Comparison of ENCODE assay signal across 9 cellular contexts in the genomic region with DNA sequence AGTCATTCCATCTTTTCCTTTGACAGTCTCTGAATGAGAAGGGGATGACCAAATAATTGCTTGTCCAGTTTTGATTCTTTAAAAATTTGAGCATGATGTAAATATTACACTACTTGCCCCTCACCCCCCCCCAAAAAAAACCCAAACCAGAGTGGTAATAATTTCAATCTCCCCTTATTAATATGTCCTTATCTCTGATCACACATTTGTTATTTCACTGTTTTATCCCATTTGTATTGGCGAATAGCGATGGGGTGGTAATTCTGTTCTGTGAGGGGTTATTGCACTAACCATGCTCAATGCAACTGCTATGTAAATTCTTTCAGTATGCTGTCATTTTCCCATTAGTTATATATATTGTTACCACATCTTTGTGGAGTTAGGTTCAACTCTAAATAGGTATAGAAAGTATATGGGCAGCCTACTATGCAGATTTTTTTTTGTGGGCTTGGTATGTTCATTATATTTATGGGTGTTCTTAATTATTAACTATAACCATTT. TPM values are rescaled to one million over a fixed set of nuclear protein-coding genes. Genes with fewer than 3 reads are reported as not detected.
DNase-seq lines count a peak whose midpoint lies in the region; ATAC-seq and FAIRE-seq lines count a peak whose summit lies in the region.
"Had no signal": no experiment of that assay in that cellular context is flagged by ENCODE, and none has a peak within 500 bp of the region (broad histone marks: within the 10 kb centered on the region; RNA-seq: fewer than 3 reads in every experiment).

No MANE protein-coding gene starts in this region.

- H3K36me3 ChIP-seq in subcutaneous abdominal adipose tissue (ENCODE audit: control insufficient read depth in 5 of 5, insufficient read depth in 5 of 5, low read length in 5 of 5), result no peaks in the 10 kb centered on the region

- H3K27ac ChIP-seq in subcutaneous abdominal adipose tissue (ENCODE audit: low read depth, low read length), result peak overlapping the region; percentile 91

- H3K4me3 ChIP-seq in subcutaneous abdominal adipose tissue (ENCODE audit: low read depth in 1 of 5, low read length in 5 of 5), result peak overlapping the region; percentile 77 to 89 (median 84)

- peak overlapping the region; percentile 44 to 95 (median 90) for H3K9ac ChIP-seq in subcutaneous abdominal adipose tissue (ENCODE audit: low read length in 5 of 5)

- CTCF ChIA-PET in activated CD4-positive, alpha-beta T cell treated with anti-CD3 and anti-CD28 coated beads for 36 hours (lab: Charles Lee), result no interaction called here

- peaks cover 13% of the 10 kb centered on the region for H3K4me1 Mint-ChIP-seq in activated CD4-positive, alpha-beta T cell treated with anti-CD3 and anti-CD28 coated beads for 36 hours
- peaks cover 21% of the 10 kb centered on the region for H3K4me1 Mint-ChIP-seq in activated naive CD8-positive, alpha-beta T cell treated with anti-CD3 and anti-CD28 coated beads for 36 hours
- peaks cover 19 to 30% of the 10 kb centered on the region in 2 donors for H3K4me1 Mint-ChIP-seq in immature natural killer cell

- no peak for DNase-seq in activated CD4-positive, alpha-beta T cell treated with anti-CD3 and anti-CD28 coated beads for 36 hours
- no peak for DNase-seq in activated CD4-positive, alpha-beta T cell treated with anti-CD3 and anti-CD28 coated beads for 1 hour
- no peak for DNase-seq in activated naive CD8-positive, alpha-beta T cell treated with anti-CD3 and anti-CD28 coated beads for 36 hours
- DNase-seq in immature natural killer cell (no peak), Kasumi-1 (lab: John Stamatoyannopoulos, UW) (no peak), AG08395 (ENCODE audit: low spot score) (no peak), frontal cortex (ENCODE audit: low spot score in 2 of 2) (no peak)
- DNase-seq: NCI-H1436 treated with DMSO at 0.1 percent for 48 hours had no signal

- H3K9me3 Mint-ChIP-seq in activated CD4-positive, alpha-beta T cell treated with anti-CD3 and anti-CD28 coated beads for 36 hours (ENCODE audit: low read depth), result no peaks in the 10 kb centered on the region
- H3K9me3 Mint-ChIP-seq in activated naive CD8-positive, alpha-beta T cell treated with anti-CD3 and anti-CD28 coated beads for 36 hours, result no peaks in the 10 kb centered on the region
- H3K9me3 Mint-ChIP-seq in immature natural killer cell, result no peaks in the 10 kb centered on the region

- intact Hi-C loops in activated CD4-positive, alpha-beta T cell treated with anti-CD3 and anti-CD28 coated beads for 36 hours (cut with DNase I, micrococcal nuclease), result loop anchor here in 1 of 2 experiments (5.0 kb wide), 2 partner anchors 193 to 457 kb away; no protein-coding TSS in a partner anchor

- no peaks in the 10 kb centered on the region for H3K36me3 Mint-ChIP-seq in activated CD4-positive, alpha-beta T cell treated with anti-CD3 and anti-CD28 coated beads for 36 hours (ENCODE audit: low read depth)
- H3K36me3 Mint-ChIP-seq in activated naive CD8-positive, alpha-beta T cell treated with anti-CD3 and anti-CD28 coated beads for 36 hours, result peaks cover 4% of the 10 kb centered on the region
- no peaks in the 10 kb centered on the region for H3K36me3 Mint-ChIP-seq in immature natural killer cell

- H3K4me3 Mint-ChIP-seq in activated CD4-positive, alpha-beta T cell treated with anti-CD3 and anti-CD28 coated beads for 36 hours, result peak overlapping the region; percentile 86
- peak overlapping the region; percentile 93 for H3K4me3 Mint-ChIP-seq in activated naive CD8-positive, alpha-beta T cell treated with anti-CD3 and anti-CD28 coated beads for 36 hours
- peak overlapping the region; percentile 84 to 96 (median 90) for H3K4me3 Mint-ChIP-seq in immature natural killer cell

- no peak for FAIRE-seq in frontal cortex (lab: Jason Lieb, UNC)

- POLR2A ChIA-PET in activated CD4-positive, alpha-beta T cell treated with anti-CD3 and anti-CD28 coated beads for 36 hours (lab: Charles Lee), result no interaction called here

- no peaks in the 10 kb centered on the region for H3K9me3 ChIP-seq in subcutaneous abdominal adipose tissue (ENCODE audit: control insufficient read depth in 5 of 5, low read length in 5 of 5)

- H3K4me1 ChIP-seq in subcutaneous abdominal adipose tissue (ENCODE audit: control insufficient read depth in 5 of 5, insufficient read depth in 5 of 5, low read length in 5 of 5), result peaks cover 0 to 53% (median 48%) of the 10 kb centered on the region in 5 donors

- H3K27me3 Mint-ChIP-seq in activated CD4-positive, alpha-beta T cell treated with anti-CD3 and anti-CD28 coated beads for 36 hours, result peaks cover 2% of the 10 kb centered on the region
- no peaks in the 10 kb centered on the region for H3K27me3 Mint-ChIP-seq in activated naive CD8-positive, alpha-beta T cell treated with anti-CD3 and anti-CD28 coated beads for 36 hours
- peaks cover 0 to 6% (median 0%) of the 10 kb centered on the region in 3 donors for H3K27me3 Mint-ChIP-seq in immature natural killer cell (ENCODE audit: low read depth in 3 of 3)

- ATAC-seq in activated CD4-positive, alpha-beta T cell treated with anti-CD3 and anti-CD28 coated beads for 36 hours, result no peak

- no peaks in the 10 kb centered on the region for H3K27me3 ChIP-seq in subcutaneous abdominal adipose tissue (ENCODE audit: control insufficient read depth in 5 of 5, insufficient read depth in 4 of 5, low read length in 5 of 5)

- H3K27ac Mint-ChIP-seq in activated CD4-positive, alpha-beta T cell treated with anti-CD3 and anti-CD28 coated beads for 36 hours, result peak overlapping the region; percentile 66
- H3K27ac Mint-ChIP-seq in activated naive CD8-positive, alpha-beta T cell treated with anti-CD3 and anti-CD28 coated beads for 36 hours, result peak overlapping the region; percentile 39
- H3K27ac Mint-ChIP-seq in immature natural killer cell, result peak overlapping the region; percentile 7 to 68 (median 46)

RNA-seq across cellular contexts. Expression of a gene that starts 1.1 kb away (rescaled TPM):
- total RNA-seq in activated CD4-positive, alpha-beta T cell treated with anti-CD3 and anti-CD28 coated beads for 36 hours, result 1 to 10 TPM; 5.2 to 5.3 TPM
- 1 to 10 TPM; 7.1 to 8.1 TPM for total RNA-seq in activated naive CD8-positive, alpha-beta T cell treated with anti-CD3 and anti-CD28 coated beads for 36 hours
- 1 to 10 TPM in 2 of 3 donors, under 1 TPM in 1; 0.13 to 4.1 (median 1.6) TPM for polyA plus RNA-seq in immature natural killer cell
- total RNA-seq in frontal cortex, result 164 TPM

RNA-seq across cellular contexts. Expression of a gene that starts 36.3 kb away (rescaled TPM):
- total RNA-seq in activated CD4-positive, alpha-beta T cell treated with anti-CD3 and anti-CD28 coated beads for 36 hours, result not detected
- not detected for total RNA-seq in activated naive CD8-positive, alpha-beta T cell treated with anti-CD3 and anti-CD28 coated beads for 36 hours
- polyA plus RNA-seq in immature natural killer cell, result not detected
- 0.41 TPM for total RNA-seq in frontal cortex

Comparison
In these comparisons a context has a peak if more than half of its experiments do, and no peak if none do; other contexts are left out.
1. RNA of a gene that starts 1.1 kb away (total RNA-seq): 164 TPM in frontal cortex (single experiment); 7.1 to 8.1 TPM in activated naive CD8-positive, alpha-beta T cell treated with anti-CD3 and anti-CD28 coated beads for 36 hours and 5.2 to 5.3 TPM in activated CD4-positive, alpha-beta T cell treated with anti-CD3 and anti-CD28 coated beads for 36 hours; every median in the first group is over 10 times any median in the second.
2. Peak in every context shown above with its lines, with median percentiles within 50 percentile points of each other: H3K27ac Mint-ChIP-seq and H3K4me3 Mint-ChIP-seq.